In genomic region chr20:2755451-2756055, GRCh38 we compare ENCODE assay signal across 17 cellular contexts. TPM values are rescaled to one million over a fixed set of nuclear protein-coding genes. Genes with fewer than 3 reads are reported as not detected.
DNase-seq lines count a peak whose midpoint lies in the region; ATAC-seq and TF ChIP-seq lines count a peak whose summit lies in the region.
"Had no signal": no experiment of that assay in that cellular context is flagged by ENCODE, and none has a peak within 500 bp of the region (broad histone marks: within the 10 kb centered on the region; RNA-seq: fewer than 3 reads in every experiment).

No MANE protein-coding gene starts in this region.

- H3K9me3 ChIP-seq in IMR-90 (ENCODE audit: control insufficient read depth, insufficient read depth, low read length) (no peaks in the 10 kb centered on the region), neuronal stem cell (replicated peaks in 1 of 2; ENCODE audit: control insufficient read depth in 2 of 2, insufficient read depth in 1 of 2, low read depth in 1 of 2, low read length in 2 of 2) (no peaks in the 10 kb centered on the region), spleen (no peaks in the 10 kb centered on the region)
- H3K9me3 ChIP-seq: BLaER1, Caco-2 had no signal

- BruUV-seq in IMR-90 (replicated peaks; lab: Mats Ljungman, UMichigan): no TSS peak

- H3K4me1 ChIP-seq in IMR-90 (ENCODE audit: control insufficient read depth, insufficient read depth, low read length) (peaks cover 8% of the 10 kb centered on the region; the same call in 1 of the 2 replicates), neuronal stem cell (ENCODE audit: control insufficient read depth in 2 of 2, insufficient read depth in 1 of 2, low read depth in 1 of 2, low read length in 2 of 2) (peaks cover 4 to 14% of the 10 kb centered on the region in 2 donors), spleen (peaks cover 13 to 32% (median 30%) of the 10 kb centered on the region in 6 donors)

- in situ Hi-C loops in IMR-90 (cut with MboI; ENCODE audit: low sequenced_read_pairs): loop anchor here (10.0 kb wide), 1 partner anchor 239 kb away; no protein-coding TSS in a partner anchor

- H2BK15ac ChIP-seq in IMR-90 (ENCODE audit: low read depth, low read length) (no peak overlapping the region), neuronal stem cell (ENCODE audit: low read length) (no peak overlapping the region)

- intact Hi-C loops in IMR-90 (cut with micrococcal nuclease) (loop anchor here (1.0 kb wide), 3 partner anchors 67 to 246 kb away; no protein-coding TSS in a partner anchor), spleen (cut with DNase I; ENCODE audit: low total_unique reads) (no loop called here)

- H3K9ac ChIP-seq in IMR-90 (ENCODE audit: low read depth, low read length) (no peak overlapping the region), neuronal stem cell (ENCODE audit: low read depth, low read length, poor library complexity) (peak overlapping the region; percentile 54)
- H3K9ac ChIP-seq: BLaER1 had no signal

- H3K23ac ChIP-seq in IMR-90 (ENCODE audit: low read depth, low read length) (no peak overlapping the region), neuronal stem cell (ENCODE audit: low read depth, low read length, poor library complexity) (no peak overlapping the region)

- H4K8ac ChIP-seq in IMR-90 (ENCODE audit: low read depth in 2 of 2, low read length in 2 of 2): no peak overlapping the region
- peak overlapping the region; percentile 23 for H4K8ac ChIP-seq in neuronal stem cell (ENCODE audit: low read depth, low read length)

- WGBS in IMR-90 (ENCODE audit: extremely low coverage in 2 of 2, insufficient read length in 1 of 2), 2 experiments: 62% methylated on average over 5 of the region's 18 CpGs; no CpG with 5 or more reads in 1 of the 2 experiments
- no CpG with 5 or more reads among the region's 18 CpGs for WGBS in neuronal stem cell (ENCODE audit: extremely low coverage in 2 of 2, insufficient read length in 2 of 2, insufficient replicate concordance in 1 of 2), 2 donors
- 59 to 72% (median 65%) methylated on average over 14 to 18 of the region's 18 CpGs for WGBS in spleen, 5 donors

- TF ChIP-seq POLR2A in IMR-90 (IDR thresholded peaks at IDR 0.05; ENCODE audit: low read depth, low read length) (no peak), spleen (IDR thresholded peaks at IDR 0.05) (no peak)

- peaks cover 40% of the 10 kb centered on the region for H3K27me3 ChIP-seq in IMR-90 (ENCODE audit: control insufficient read depth, insufficient read depth, low read length)
- H3K27me3 ChIP-seq in neuronal stem cell (ENCODE audit: control insufficient read depth in 3 of 3, insufficient read depth in 3 of 3, low read depth in 1 of 3, low read length in 3 of 3): peaks cover 14 to 46% (median 39%) of the 10 kb centered on the region in 3 experiments
- peaks cover 0 to 100% (median 47%) of the 10 kb centered on the region in 7 donors for H3K27me3 ChIP-seq in spleen (replicated peaks in 1 of 7)

- dilution Hi-C loops in IMR-90 (cut with HindIII; ENCODE audit: low sequenced_read_pairs, unreplicated experiment): no loop called here

- no peak overlapping the region for H2AK9ac ChIP-seq in IMR-90 (replicated peaks; ENCODE audit: low read depth, low read length, poor library complexity)

- no peaks in the 10 kb centered on the region for H3K9me1 ChIP-seq in IMR-90 (ENCODE audit: insufficient read depth, low read length)

- peak overlapping the region; percentile 54 for H2AFZ ChIP-seq in IMR-90 (replicated peaks; ENCODE audit: low read length, poor library complexity)
- no peak overlapping the region for H2AFZ ChIP-seq in neuronal stem cell (ENCODE audit: low read length)

- H4K20me1 ChIP-seq in IMR-90 (ENCODE audit: insufficient read depth, low read length): no peaks in the 10 kb centered on the region

- POLR2A ChIA-PET in IMR-90 (lab: Charles Lee; ENCODE audit: unreplicated experiment) (no interaction called here), HEK293T (lab: Yijun Ruan, JAX) (interaction anchor here (1.4 kb wide), 1 partner anchor 85 kb away, joined by 3 read pairs; the partner anchor contains the start of genes PCED1A and VPS16)

- H3K36me3 ChIP-seq in IMR-90 (ENCODE audit: control insufficient read depth, insufficient read depth, low read length) (no peaks in the 10 kb centered on the region), neuronal stem cell (replicated peaks in 1 of 2; ENCODE audit: control insufficient read depth in 2 of 2, insufficient read depth in 2 of 2, low read length in 2 of 2) (no peaks in the 10 kb centered on the region), spleen (no peaks in the 10 kb centered on the region)
- H3K36me3 ChIP-seq: BLaER1 had no signal

- TF ChIP-seq RAD21 in IMR-90 (IDR thresholded peaks at IDR 0.05; ENCODE audit: low read length): no peak

- TF ChIP-seq CTCF in IMR-90 (conservative IDR thresholded peaks at IDR 0.05; ENCODE audit: low read depth, low read length) (no peak), spleen (IDR thresholded peaks at IDR 0.05 in 8 of 11, conservative IDR thresholded peaks at IDR 0.05 in 3 of 11) (no peak)

- H3K79me1 ChIP-seq in IMR-90 (ENCODE audit: low read depth in 1 of 2, low read length in 2 of 2) (no peaks in the 10 kb centered on the region), neuronal stem cell (ENCODE audit: low read depth, low read length) (no peaks in the 10 kb centered on the region)

- H2BK120ac ChIP-seq in IMR-90 (ENCODE audit: low read depth, low read length) (no peak overlapping the region), neuronal stem cell (ENCODE audit: low read depth, low read length) (no peak overlapping the region)

- H2BK5ac ChIP-seq in IMR-90 (ENCODE audit: low read depth, low read length, poor library complexity, severe bottlenecking) (no peak overlapping the region), neuronal stem cell (ENCODE audit: low read length) (no peak overlapping the region)

- DNase-seq in activated CD8-positive, alpha-beta memory T cell treated with anti-CD3 and anti-CD28 coated beads for 24 hours: peak; percentile 49
- DNase-seq in activated CD8-positive, alpha-beta memory T cell treated with anti-CD3 and anti-CD28 coated beads, Interleukin-2, amount 50 U/mL, for 4 hours: no peak
- DNase-seq in IMR-90 (no peak), neuronal stem cell (ENCODE audit: low spot score) (no peak), spleen (peak; percentile 65), HCEC 1CT (no peak), NCI-H1930 (lab: John Stamatoyannopoulos, UW) (no peak), HEK293T (ENCODE audit: extremely low spot score) (no peak)
- DNase-seq: AML-193; CD8-positive, alpha-beta memory T cell; GDM1 had no signal

- H3K4me2 ChIP-seq in IMR-90 (ENCODE audit: low read depth, low read length) (no peak overlapping the region), neuronal stem cell (ENCODE audit: insufficient read depth, low read length, poor library complexity, severe bottlenecking) (no peak overlapping the region)
- H3K4me2 ChIP-seq: BLaER1 had no signal

- H2BK20ac ChIP-seq in IMR-90 (ENCODE audit: low read depth, low read length): no peak overlapping the region

- no peak overlapping the region for H3K4ac ChIP-seq in IMR-90 (ENCODE audit: low read depth, low read length)
- no peak overlapping the region for H3K4ac ChIP-seq in neuronal stem cell (ENCODE audit: low read length)

- CTCF ChIA-PET in IMR-90 (lab: Yijun Ruan, JAX): interaction anchor here (0.7 to 1.1 kb wide), 8 partner anchors 22 to 245 kb away, joined by 4 to 8 read pairs (median 5); no protein-coding TSS in a partner anchor
- CTCF ChIA-PET in HEK293T (lab: Yijun Ruan, JAX): interaction anchor here (1.0 to 1.3 kb wide), 6 partner anchors 55 to 97 kb away, joined by 3 to 8 read pairs (median 3); no protein-coding TSS in a partner anchor

- H2BK12ac ChIP-seq in neuronal stem cell (ENCODE audit: low read length): peak overlapping the region; percentile 82

- H4K91ac ChIP-seq in IMR-90 (ENCODE audit: insufficient read depth, low read depth, low read length) (no peak overlapping the region), neuronal stem cell (ENCODE audit: low read depth, low read length, poor library complexity) (no peak overlapping the region)

- H3K56ac ChIP-seq in IMR-90 (ENCODE audit: extremely low read depth, insufficient read depth, low read length): no peak overlapping the region

- no peak for ATAC-seq in IMR-90 (ENCODE audit: low read depth)

- no peak overlapping the region for H3K18ac ChIP-seq in IMR-90 (ENCODE audit: low read depth, low read length)
- H3K18ac ChIP-seq in neuronal stem cell (ENCODE audit: low read length): peak overlapping the region; percentile 83

- H3K14ac ChIP-seq in IMR-90 (replicated peaks; ENCODE audit: low read depth, low read length): no peak overlapping the region
- H3K14ac ChIP-seq in neuronal stem cell (ENCODE audit: low read length): peak overlapping the region; percentile 72

- no peak overlapping the region for H3K27ac ChIP-seq in IMR-90 (ENCODE audit: insufficient read depth, low read length)
- no peak overlapping the region for H3K27ac ChIP-seq in neuronal stem cell (replicated peaks; ENCODE audit: low read length)
- H3K27ac ChIP-seq in spleen: no peak overlapping the region
- H3K27ac ChIP-seq: 22Rv1, BLaER1 had no signal

- H2AK5ac ChIP-seq in IMR-90 (ENCODE audit: low read depth, low read length) (no peak overlapping the region), neuronal stem cell (ENCODE audit: low read depth, low read length) (peak overlapping the region; percentile 42)

- H3K4me3 ChIP-seq in IMR-90 (ENCODE audit: insufficient read depth, low read depth, low read length): no peak overlapping the region
- H3K4me3 ChIP-seq in neuronal stem cell (ENCODE audit: low read length in 2 of 2): no peak overlapping the region
- H3K4me3 ChIP-seq in spleen: no peak overlapping the region
- H3K4me3 ChIP-seq: BLaER1 had no signal

- H4K5ac ChIP-seq in IMR-90 (ENCODE audit: low read depth, low read length): no peak overlapping the region

TF ChIP-seq in IMR-90, 13 proteins besides CTCF, POLR2A, EP300 and RAD21 (continues in another document):
- no peak for TF ChIP-seq MAFK (IDR thresholded peaks at IDR 0.05; ENCODE audit: low read depth, low read length)

TF ChIP-seq in HEK293T, 16 proteins besides CTCF, POLR2A, EP300 and RAD21 (continues in another document):
- no peak for TF ChIP-seq LEF1 (IDR thresholded peaks at IDR 0.05; ENCODE audit: borderline replicate concordance)
- TF ChIP-seq FOXK2 (IDR thresholded peaks at IDR 0.05): no peak

RNA-seq across cellular contexts. Expression of gene CPXM1, which starts 44.9 kb away (rescaled TPM):
- total RNA-seq in IMR-90 (2012; rRNA removed) (0.83 and 1.1 TPM in 2 replicates), spleen (1 to 10 TPM in 2 of 7 donors, under 1 TPM in 5; 0.23 to 1.9 (median 0.44) TPM)
- polyA plus RNA-seq in IMR-90 (2012; rRNA removed) (4.5 and 4.6 TPM in 2 replicates), spleen (1 to 10 TPM in 1 of 3 donors, under 1 TPM in 2; 0.41 to 2.9 (median 0.64) TPM)
- polyA plus RNA-seq in IMR-90 (2012; cell fraction: cytosol; rRNA removed): 3.9 and 6.8 TPM in 2 replicates
- 18.1 and 27.9 TPM in 2 replicates for polyA plus RNA-seq in IMR-90 (2012; cell fraction: nucleus; rRNA removed; ENCODE audit: low replicate concordance)
- polyA plus RNA-seq in neuronal stem cell (2013, experiment 1 of 2): 100 TPM
- 97.5 TPM for polyA plus RNA-seq in neuronal stem cell (2013, experiment 2 of 2)
- total RNA-seq: Caco-2, H4, HT1080 had no signal
- polyA plus RNA-seq: CD8-positive, alpha-beta memory T cell had no signal

RNA-seq across cellular contexts. Expression of gene C20orf141, which starts 59.2 kb away (rescaled TPM):
- total RNA-seq in IMR-90 (2012; rRNA removed) (0.36 TPM in 1 of 2 replicates, not detected in the other), spleen (not detected)
- polyA plus RNA-seq in IMR-90 (2012; rRNA removed) (0.53 and 0.91 TPM in 2 replicates), spleen (not detected)
- 1.5 TPM in 1 of 2 replicates, not detected in the other for polyA plus RNA-seq in IMR-90 (2012; cell fraction: cytosol; rRNA removed)
- 0.72 and 1.3 TPM in 2 replicates for polyA plus RNA-seq in IMR-90 (2012; cell fraction: nucleus; rRNA removed; ENCODE audit: low replicate concordance)
- not detected for polyA plus RNA-seq in neuronal stem cell (2013, experiment 1 of 2)
- not detected for polyA plus RNA-seq in neuronal stem cell (2013, experiment 2 of 2)
- total RNA-seq: A673; Caco-2; CD8-positive, alpha-beta memory T cell; H4 had no signal
- polyA plus RNA-seq: CD8-positive, alpha-beta memory T cell had no signal

Comparison
In these comparisons a context has a peak if more than half of its experiments do, and no peak if none do; other contexts are left out.
1. DNase-seq: peak in activated CD8-positive, alpha-beta memory T cell treated with anti-CD3 and anti-CD28 coated beads for 24 hours (single experiment) and spleen (single experiment); none in activated CD8-positive, alpha-beta memory T cell treated with anti-CD3 and anti-CD28 coated beads, Interleukin-2, amount 50 U/mL, for 4 hours (single experiment), IMR-90 (single experiment), neuronal stem cell (single experiment), HCEC 1CT (single experiment), NCI-H1930 (0 of 2) and HEK293T (single experiment).